Comparison of ENCODE assay signal across 8 cellular contexts in the genomic region with DNA sequence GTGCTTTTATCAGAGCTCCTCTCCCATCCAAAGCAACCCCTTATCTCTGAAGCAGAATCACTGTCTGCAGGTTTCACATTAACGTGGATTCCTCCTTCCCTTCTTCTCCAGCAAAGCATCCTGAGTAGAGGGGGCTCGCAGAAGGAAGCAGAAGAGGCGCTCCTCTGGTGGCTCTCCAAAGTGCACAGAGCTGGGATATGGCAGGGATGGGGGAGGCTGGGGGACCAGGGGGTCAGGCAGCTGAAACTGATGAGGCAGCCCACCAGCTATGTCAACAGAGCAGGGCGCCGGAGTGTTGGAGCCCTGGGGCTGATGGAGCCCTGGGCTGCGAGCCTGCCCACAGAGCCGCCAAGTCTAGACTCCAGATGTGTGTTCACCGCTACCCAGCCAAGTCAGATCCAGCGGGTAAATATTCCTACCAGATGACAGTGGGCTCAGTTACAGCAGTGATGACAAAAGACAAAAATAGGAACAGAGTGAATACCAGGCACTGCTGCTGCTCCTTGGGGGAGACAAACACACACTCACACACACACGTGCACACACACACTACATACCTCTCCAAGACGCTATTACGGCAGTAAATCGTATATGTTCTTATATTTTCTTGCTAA.
A peak's percentile ranks its signal among the peaks of the same experiment; 100 is the strongest.
DNase-seq lines count a peak whose midpoint lies in the region; ATAC-seq and TF ChIP-seq lines count a peak whose summit lies in the region.

No MANE protein-coding gene starts in this region.

- no peaks in the 10 kb centered on the region for H4K20me1 ChIP-seq in SK-N-SH (ENCODE audit: insufficient read depth)

- H3K36me3 ChIP-seq in SK-N-SH (replicated peaks in 1 of 2; ENCODE audit: control insufficient read depth in 1 of 2, insufficient read depth in 2 of 2, low read length in 1 of 2) = no peaks in the 10 kb centered on the region
- H3K36me3 ChIP-seq in skeletal muscle tissue (ENCODE audit: control insufficient read depth in 3 of 3, insufficient read depth in 3 of 3, low read length in 3 of 3) = no peaks in the 10 kb centered on the region
- no peaks in the 10 kb centered on the region for H3K36me3 ChIP-seq in Caco-2 (ENCODE audit: control insufficient read depth, insufficient read depth, low read length)

- no peaks in the 10 kb centered on the region for H3K36me3 Mint-ChIP-seq in Caco-2 (ENCODE audit: insufficient read depth, unreplicated experiment)

- DNase-seq in ELR (ENCODE audit: low read depth) (peak; percentile 13), SK-N-SH (peak; percentile 93), left cardiac atrium (peak; percentile 75), NCI-H2081 treated with DMSO at 0.1 percent for 48 hours (lab: John Stamatoyannopoulos, UW) (no peak), substantia nigra (lab: John Stamatoyannopoulos, UW) (no peak), Caco-2 (no peak)

- no peak overlapping the region for H3K27ac Mint-ChIP-seq in Caco-2 (ENCODE audit: unreplicated experiment)

- WGBS in SK-N-SH (ENCODE audit: low lambda C conversion rate) = 18% methylated on average over 13 of the region's 13 CpGs

- H3F3A ChIP-seq in SK-N-SH (replicated peaks; ENCODE audit: insufficient read depth) = peaks cover 13% of the 10 kb centered on the region

- no peaks in the 10 kb centered on the region for H3K9me3 ChIP-seq in SK-N-SH
- no peaks in the 10 kb centered on the region for H3K9me3 ChIP-seq in skeletal muscle tissue (ENCODE audit: control insufficient read depth in 3 of 3, low read length in 3 of 3)
- no peaks in the 10 kb centered on the region for H3K9me3 ChIP-seq in Caco-2

- no TSS peak for BruUV-seq in Caco-2 (replicated peaks; lab: Mats Ljungman, UMichigan)

- H3K4me3 ChIP-seq in SK-N-SH (ENCODE audit: low read depth in 2 of 2, low read length in 1 of 2) (peak overlapping the region; percentile 0 to 46; a peak in 2 of 4 replicates), skeletal muscle tissue (ENCODE audit: low read length in 3 of 3) (peak overlapping the region in 2 of 3 donors; percentile 2 to 8), Caco-2 (ENCODE audit: low read depth, low read length) (no peak overlapping the region)

- H3K4me2 ChIP-seq in SK-N-SH = peak overlapping the region; percentile 59

- H3K9me3 Mint-ChIP-seq in Caco-2 (ENCODE audit: unreplicated experiment) = no peaks in the 10 kb centered on the region

- no peaks in the 10 kb centered on the region for H3K4me1 Mint-ChIP-seq in Caco-2 (ENCODE audit: low read depth, unreplicated experiment)

- TF ChIP-seq EP300 in SK-N-SH (IDR thresholded peaks at IDR 0.05; ENCODE audit: borderline replicate concordance in 1 of 2, low read depth in 1 of 2, low read length in 1 of 2) = peak; percentile 65 to 86; a peak in 3 of 4 replicates

- H3K27me3 ChIP-seq in SK-N-SH (ENCODE audit: insufficient read depth) (no peaks in the 10 kb centered on the region), skeletal muscle tissue (ENCODE audit: control insufficient read depth in 3 of 3, insufficient read depth in 3 of 3, low read length in 3 of 3) (no peaks in the 10 kb centered on the region), Caco-2 (replicated peaks; ENCODE audit: control insufficient read depth, insufficient read depth, low read length) (no peaks in the 10 kb centered on the region)

- H3K27ac ChIP-seq in SK-N-SH (ENCODE audit: low read depth in 2 of 2, low read length in 1 of 2) = peak overlapping the region; percentile 65 to 81
- H3K27ac ChIP-seq in skeletal muscle tissue (ENCODE audit: low read depth, low read length) = peak overlapping the region; percentile 80
- H3K27ac ChIP-seq in substantia nigra (ENCODE audit: low read depth, low read length, poor library complexity, severe bottlenecking) = no peak overlapping the region

- ATAC-seq in left cardiac atrium (peak; percentile 94), GM18520 (IDR thresholded peaks at IDR 0.05; ENCODE audit: unreplicated experiment) (no peak)

- H3K27me3 Mint-ChIP-seq in Caco-2 (ENCODE audit: insufficient read depth, unreplicated experiment) = no peaks in the 10 kb centered on the region

- POLR2A ChIA-PET in SK-N-SH (lab: Yijun Ruan, JAX) (interaction anchor here (0.9 to 1.9 kb wide), 2 partner anchors 675 to 679 kb away, joined by 3 to 8 read pairs; partner anchors contain the start of gene ID2), Caco-2 (lab: Charles Lee) (no interaction called here)

- H2AFZ ChIP-seq in SK-N-SH (ENCODE audit: low read depth) = peak overlapping the region; percentile 44

- no peaks in the 10 kb centered on the region for H3K79me2 ChIP-seq in SK-N-SH (ENCODE audit: insufficient read depth)

- peak overlapping the region; percentile 9; the same call in 1 of the 2 replicates for H3K9ac ChIP-seq in SK-N-SH
- H3K9ac ChIP-seq in skeletal muscle tissue (ENCODE audit: low read depth in 1 of 3, low read length in 3 of 3) = peak overlapping the region; percentile 46 to 70 (median 60)

- TF ChIP-seq CTCF in SK-N-SH (IDR thresholded peaks at IDR 0.05) = no peak
- TF ChIP-seq CTCF in Caco-2 (IDR thresholded peaks at IDR 0.05; ENCODE audit: insufficient read depth in 1 of 2, low read depth in 1 of 2, low read length in 1 of 2, severe bottlenecking in 1 of 2, unreplicated experiment in 1 of 2) = no peak

- peak; percentile 34; the same call in 1 of the 2 replicates for TF ChIP-seq RAD21 in SK-N-SH (IDR thresholded peaks at IDR 0.05; ENCODE audit: low read length)

- CTCF ChIA-PET in SK-N-SH (lab: Yijun Ruan, JAX) (interaction anchor here (0.8 to 2.8 kb wide), 6 partner anchors 9 to 681 kb away, joined by 3 to 12 read pairs (median 6); no protein-coding TSS in a partner anchor), Caco-2 (lab: Charles Lee) (no interaction called here)

- intact Hi-C loops in left cardiac atrium (cut with DNase I) (loop anchor here in 1 of 2 donors (5.0 to 10.0 kb wide), 3 partner anchors 159 to 679 kb away; partner anchors contain the start of gene ID2), Caco-2 (cut with micrococcal nuclease; ENCODE audit: unreplicated experiment) (no loop called here)

- H3K4me1 ChIP-seq in SK-N-SH (ENCODE audit: control insufficient read depth in 1 of 2, insufficient read depth in 2 of 2, low read depth in 1 of 2, low read length in 1 of 2) = peaks cover 13 to 15% of the 10 kb centered on the region in 2 experiments; a peak in 3 of 4 replicates
- peaks cover 9 to 14% (median 11%) of the 10 kb centered on the region in 3 donors for H3K4me1 ChIP-seq in skeletal muscle tissue (ENCODE audit: control insufficient read depth in 3 of 3, insufficient read depth in 3 of 3, low read length in 3 of 3)
- H3K4me1 ChIP-seq in Caco-2 = peaks cover 12% of the 10 kb centered on the region

- H3K9me2 ChIP-seq in SK-N-SH = no peaks in the 10 kb centered on the region

- no peak overlapping the region for H3K4me3 Mint-ChIP-seq in Caco-2 (ENCODE audit: unreplicated experiment)

TF ChIP-seq in SK-N-SH, 30 proteins besides CTCF, POLR2A, EP300 and RAD21:
- TF ChIP-seq FOXM1 (IDR thresholded peaks at IDR 0.05; ENCODE audit: low read depth) = 0 out of 2 replicates have a peak, but pooled peaks have one; percentile 37
- peak; percentile 21 for TF ChIP-seq GATA2 (CRISPR knock-in tag; IDR thresholded peaks at IDR 0.05)
- 0 out of 2 replicates have a peak, but pooled peaks have one; percentile 24 for TF ChIP-seq TEAD4 (IDR thresholded peaks at IDR 0.05; ENCODE audit: borderline replicate concordance, insufficient read depth)
- TF ChIP-seq, protein P1, sequence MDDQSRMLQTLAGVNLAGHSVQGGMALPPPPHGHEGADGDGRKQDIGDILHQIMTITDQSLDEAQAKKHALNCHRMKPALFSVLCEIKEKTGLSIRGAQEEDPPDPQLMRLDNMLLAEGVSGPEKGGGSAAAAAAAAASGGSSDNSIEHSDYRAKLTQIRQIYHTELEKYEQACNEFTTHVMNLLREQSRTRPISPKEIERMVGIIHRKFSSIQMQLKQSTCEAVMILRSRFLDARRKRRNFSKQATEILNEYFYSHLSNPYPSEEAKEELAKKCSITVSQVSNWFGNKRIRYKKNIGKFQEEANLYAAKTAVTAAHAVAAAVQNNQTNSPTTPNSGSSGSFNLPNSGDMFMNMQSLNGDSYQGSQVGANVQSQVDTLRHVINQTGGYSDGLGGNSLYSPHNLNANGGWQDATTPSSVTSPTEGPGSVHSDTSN (IDR thresholded peaks at IDR 0.05) = peak; percentile 30; the same call in 1 of the 2 replicates
- TF ChIP-seq MXI1 (IDR thresholded peaks at IDR 0.05; ENCODE audit: low read depth, low read length) = peak; percentile 58; the same call in 1 of the 2 replicates
- peak; percentile 78 for TF ChIP-seq TCF12 (IDR thresholded peaks at IDR 0.05)
- TF ChIP-seq MEF2A (IDR thresholded peaks at IDR 0.05; ENCODE audit: borderline replicate concordance, low read depth) = peak; percentile 64; the same call in 1 of the 2 replicates
- TF ChIP-seq FOXJ3 (CRISPR knock-in tag; IDR thresholded peaks at IDR 0.05) = peak; percentile 93
- no peak for TF ChIP-seq USF1 (IDR thresholded peaks at IDR 0.05; ENCODE audit: borderline replicate concordance, low read depth)
- peak; percentile 76; the same call in 1 of the 2 replicates for TF ChIP-seq RCOR1 (IDR thresholded peaks at IDR 0.05; ENCODE audit: low read length)
- no peak for TF ChIP-seq FOSL2 (IDR thresholded peaks at IDR 0.05; ENCODE audit: borderline replicate concordance, low read depth)
- no peak for TF ChIP-seq GABPA (IDR thresholded peaks at IDR 0.05; ENCODE audit: low read depth)
- TF ChIP-seq, protein P2, sequence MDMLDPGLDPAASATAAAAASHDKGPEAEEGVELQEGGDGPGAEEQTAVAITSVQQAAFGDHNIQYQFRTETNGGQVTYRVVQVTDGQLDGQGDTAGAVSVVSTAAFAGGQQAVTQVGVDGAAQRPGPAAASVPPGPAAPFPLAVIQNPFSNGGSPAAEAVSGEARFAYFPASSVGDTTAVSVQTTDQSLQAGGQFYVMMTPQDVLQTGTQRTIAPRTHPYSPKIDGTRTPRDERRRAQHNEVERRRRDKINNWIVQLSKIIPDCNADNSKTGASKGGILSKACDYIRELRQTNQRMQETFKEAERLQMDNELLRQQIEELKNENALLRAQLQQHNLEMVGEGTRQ (IDR thresholded peaks at IDR 0.05; ENCODE audit: borderline replicate concordance, low read depth, low read length) = no peak
- TF ChIP-seq CHD2 (IDR thresholded peaks at IDR 0.05; ENCODE audit: low read length, partially characterized antibody) = peak; percentile 73
- TF ChIP-seq POLR2AphosphoS5 (IDR thresholded peaks at IDR 0.05; ENCODE audit: low read depth, low read length) = peak; percentile 41; the same call in 1 of the 2 replicates

Comparison
In these comparisons a context has a peak if more than half of its experiments do, and no peak if none do; other contexts are left out.
1. DNase-seq: peak in ELR (single experiment), SK-N-SH (single experiment) and left cardiac atrium (single experiment); none in NCI-H2081 treated with DMSO at 0.1 percent for 48 hours (single experiment), substantia nigra (0 of 49) and Caco-2 (0 of 2).